Comparison of ENCODE assay signal across 22 cellular contexts in the genomic region with DNA sequence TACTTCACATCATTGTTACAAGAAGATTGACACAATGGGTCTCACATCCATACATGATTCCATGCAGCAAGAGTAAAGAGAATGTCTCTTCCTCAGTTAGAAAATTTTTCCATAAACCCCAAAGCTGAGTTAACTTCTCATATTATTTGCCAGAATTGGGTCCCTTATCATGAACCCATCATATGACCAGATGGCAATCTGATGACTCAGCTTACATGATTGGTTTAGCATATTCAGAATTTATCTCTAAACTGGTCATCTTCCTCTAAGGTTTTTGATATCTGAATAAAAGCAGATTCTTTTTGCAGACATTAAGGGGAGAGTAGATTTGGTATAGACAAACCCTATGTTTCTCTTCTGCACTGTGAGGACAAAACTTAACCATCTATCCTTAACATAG.
A peak's percentile ranks its signal among the peaks of the same experiment; 100 is the strongest.
DNase-seq lines count a peak whose midpoint lies in the region; ATAC-seq and TF ChIP-seq lines count a peak whose summit lies in the region.
"Had no signal": no experiment of that assay in that cellular context is flagged by ENCODE, and none has a peak within 500 bp of the region (broad histone marks: within the 10 kb centered on the region; RNA-seq: fewer than 3 reads in every experiment).

No MANE protein-coding gene starts in this region.

- H3K18ac ChIP-seq in IMR-90 (ENCODE audit: low read depth, low read length), result no peak overlapping the region

- in situ Hi-C loops in IMR-90 (cut with MboI; ENCODE audit: low sequenced_read_pairs), result loop anchor here (10.0 to 25.0 kb wide), 2 partner anchors 749 to 851 kb away; no protein-coding TSS in a partner anchor

- intact Hi-C loops in IMR-90 (cut with micrococcal nuclease), result loop anchor here (10.0 kb wide), 2 partner anchors 269 to 849 kb away; no protein-coding TSS in a partner anchor
- intact Hi-C loops in natural killer cell (cut with micrococcal nuclease), result no loop called here

- H2AK5ac ChIP-seq in IMR-90 (ENCODE audit: low read depth, low read length), result no peak overlapping the region

- no peak for TF ChIP-seq EP300 in SK-N-SH (IDR thresholded peaks at IDR 0.05; ENCODE audit: borderline replicate concordance in 1 of 2, low read depth in 1 of 2, low read length in 1 of 2)

- H3K9me2 ChIP-seq in SK-N-SH, result no peaks in the 10 kb centered on the region

- no peak overlapping the region for H3K4ac ChIP-seq in IMR-90 (ENCODE audit: low read depth, low read length)

- H3K14ac ChIP-seq in IMR-90 (replicated peaks; ENCODE audit: low read depth, low read length), result no peak overlapping the region; the same call in 1 of the 2 replicates

- H3K4me2 ChIP-seq in SK-N-SH (no peak overlapping the region), IMR-90 (ENCODE audit: low read depth, low read length) (no peak overlapping the region)
- H3K4me2 ChIP-seq: BLaER1 treated with 17β-estradiol and CSF1 and Interleukin-3, amounts not matched to agents 10 nM and 100 nM; GM23338 had no signal

- no peaks in the 10 kb centered on the region for H3K27me3 ChIP-seq in SK-N-SH (ENCODE audit: insufficient read depth)
- no peaks in the 10 kb centered on the region for H3K27me3 ChIP-seq in IMR-90 (ENCODE audit: control insufficient read depth, insufficient read depth, low read length)
- H3K27me3 ChIP-seq: BE2C; BLaER1 treated with 17β-estradiol and CSF1 and Interleukin-3, amounts not matched to agents 10 nM and 100 nM had no signal

- H4K8ac ChIP-seq in IMR-90 (ENCODE audit: low read depth in 2 of 2, low read length in 2 of 2), result no peak overlapping the region

- H3K27ac ChIP-seq in SK-N-SH (ENCODE audit: low read depth in 2 of 2, low read length in 1 of 2) (no peak overlapping the region), IMR-90 (ENCODE audit: insufficient read depth, low read length) (no peak overlapping the region)
- H3K27ac ChIP-seq: 22Rv1; BLaER1 treated with 17β-estradiol and CSF1 and Interleukin-3, amounts not matched to agents 10 nM and 100 nM had no signal

- dilution Hi-C loops in IMR-90 (cut with HindIII; ENCODE audit: low sequenced_read_pairs, unreplicated experiment), result no loop called here

- CTCF ChIA-PET in SK-N-SH (lab: Yijun Ruan, JAX), result no interaction called here
- CTCF ChIA-PET in IMR-90 (lab: Yijun Ruan, JAX), result interaction anchor here (0.7 kb wide), 1 partner anchor 219 kb away, joined by 6 read pairs; no protein-coding TSS in a partner anchor

- H3K36me3 ChIP-seq in SK-N-SH (replicated peaks in 1 of 2; ENCODE audit: control insufficient read depth in 1 of 2, insufficient read depth in 2 of 2, low read length in 1 of 2) (no peaks in the 10 kb centered on the region), IMR-90 (ENCODE audit: control insufficient read depth, insufficient read depth, low read length) (no peaks in the 10 kb centered on the region)
- H3K36me3 ChIP-seq: BE2C; BLaER1 treated with 17β-estradiol and CSF1 and Interleukin-3, amounts not matched to agents 10 nM and 100 nM had no signal

- no peak overlapping the region for H3K27ac Mint-ChIP-seq in natural killer cell
- H3K27ac Mint-ChIP-seq: CD14-positive monocyte; CD4-positive, alpha-beta T cell; CD8-positive, alpha-beta memory T cell; GM23338; H9 had no signal

- no TSS peak for BruUV-seq in IMR-90 (replicated peaks; lab: Mats Ljungman, UMichigan)

- H4K20me1 ChIP-seq in SK-N-SH (ENCODE audit: insufficient read depth) (no peaks in the 10 kb centered on the region), IMR-90 (ENCODE audit: insufficient read depth, low read length) (no peaks in the 10 kb centered on the region)
- H4K20me1 ChIP-seq: BLaER1 treated with 17β-estradiol and CSF1 and Interleukin-3, amounts not matched to agents 10 nM and 100 nM had no signal

- no peaks in the 10 kb centered on the region for H3K36me3 Mint-ChIP-seq in natural killer cell
- H3K36me3 Mint-ChIP-seq: CD14-positive monocyte; CD8-positive, alpha-beta memory T cell had no signal

- no peaks in the 10 kb centered on the region for H3K27me3 Mint-ChIP-seq in natural killer cell (ENCODE audit: low read depth in 2 of 2)
- H3K27me3 Mint-ChIP-seq: CD4-positive, alpha-beta T cell had no signal

- H2BK15ac ChIP-seq in IMR-90 (ENCODE audit: low read depth, low read length), result no peak overlapping the region

- no peak overlapping the region for H2BK5ac ChIP-seq in IMR-90 (ENCODE audit: low read depth, low read length, poor library complexity, severe bottlenecking)

- no peak for TF ChIP-seq CTCF in SK-N-SH (IDR thresholded peaks at IDR 0.05)
- no peak for TF ChIP-seq CTCF in IMR-90 (conservative IDR thresholded peaks at IDR 0.05; ENCODE audit: low read depth, low read length)
- TF ChIP-seq CTCF in choroid plexus epithelial cell (conservative IDR thresholded peaks at IDR 0.05; ENCODE audit: low read depth, low read length), result no peak
- no peak for TF ChIP-seq CTCF in natural killer cell (IDR thresholded peaks at IDR 0.05)

- H3F3A ChIP-seq in SK-N-SH (replicated peaks; ENCODE audit: insufficient read depth), result no peaks in the 10 kb centered on the region

- no peak overlapping the region for H3K4me3 ChIP-seq in SK-N-SH (ENCODE audit: low read depth in 2 of 2, low read length in 1 of 2)
- H3K4me3 ChIP-seq in IMR-90 (ENCODE audit: insufficient read depth, low read depth, low read length), result no peak overlapping the region
- H3K4me3 ChIP-seq in choroid plexus epithelial cell (ENCODE audit: low read depth, low read length), result no peak overlapping the region
- H3K4me3 ChIP-seq: BLaER1 treated with 17β-estradiol and CSF1 and Interleukin-3, amounts not matched to agents 10 nM and 100 nM; GM23338 had no signal

- no peak overlapping the region for H3K23ac ChIP-seq in IMR-90 (ENCODE audit: low read depth, low read length)

- peaks cover 2 to 5% of the 10 kb centered on the region in 2 donors for H3K9me3 Mint-ChIP-seq in natural killer cell
- H3K9me3 Mint-ChIP-seq: CD14-positive monocyte; CD8-positive, alpha-beta memory T cell; GM23338; H9 had no signal

- ATAC-seq in SK-N-SH treated with all-trans-retinoic acid at 6 μM for 48 hours (no peak), IMR-90 (ENCODE audit: low read depth) (no peak), left lobe of liver (no peak), natural killer cell (no peak)
- ATAC-seq: GM23338, HCT116 had no signal

- no peak overlapping the region for H4K91ac ChIP-seq in IMR-90 (ENCODE audit: insufficient read depth, low read depth, low read length)

- no peak for TF ChIP-seq RAD21 in SK-N-SH (IDR thresholded peaks at IDR 0.05; ENCODE audit: low read length)
- no peak for TF ChIP-seq RAD21 in IMR-90 (IDR thresholded peaks at IDR 0.05; ENCODE audit: low read length)

- H4K5ac ChIP-seq in IMR-90 (ENCODE audit: low read depth, low read length), result no peak overlapping the region

- no peaks in the 10 kb centered on the region for H3K79me1 ChIP-seq in IMR-90 (ENCODE audit: low read depth in 1 of 2, low read length in 2 of 2)

- H3K9me3 ChIP-seq in SK-N-SH (no peaks in the 10 kb centered on the region), IMR-90 (ENCODE audit: control insufficient read depth, insufficient read depth, low read length) (no peaks in the 10 kb centered on the region)
- H3K9me3 ChIP-seq: BE2C; BLaER1 treated with 17β-estradiol and CSF1 and Interleukin-3, amounts not matched to agents 10 nM and 100 nM had no signal

- H2AFZ ChIP-seq in SK-N-SH (ENCODE audit: low read depth) (no peak overlapping the region), IMR-90 (replicated peaks; ENCODE audit: low read length, poor library complexity) (no peak overlapping the region)
- H2AFZ ChIP-seq: GM23338 had no signal

- no peak for TF ChIP-seq POLR2A in IMR-90 (IDR thresholded peaks at IDR 0.05; ENCODE audit: low read depth, low read length)

- no peaks in the 10 kb centered on the region for H3K9me1 ChIP-seq in IMR-90 (ENCODE audit: insufficient read depth, low read length)

- no peak overlapping the region for H2BK20ac ChIP-seq in IMR-90 (ENCODE audit: low read depth, low read length)

- H2AK9ac ChIP-seq in IMR-90 (replicated peaks; ENCODE audit: low read depth, low read length, poor library complexity), result no peak overlapping the region

- no peak overlapping the region for H2BK120ac ChIP-seq in IMR-90 (ENCODE audit: low read depth, low read length)

- H3K4me1 Mint-ChIP-seq in natural killer cell, result no peaks in the 10 kb centered on the region
- H3K4me1 Mint-ChIP-seq: CD14-positive monocyte; CD8-positive, alpha-beta memory T cell had no signal

- no peak overlapping the region for H3K4me3 Mint-ChIP-seq in natural killer cell
- H3K4me3 Mint-ChIP-seq: CD14-positive monocyte; CD4-positive, alpha-beta T cell; CD8-positive, alpha-beta memory T cell; GM23338; H9 had no signal

- H3K79me2 ChIP-seq in SK-N-SH (ENCODE audit: insufficient read depth), result no peaks in the 10 kb centered on the region

- H3K56ac ChIP-seq in IMR-90 (ENCODE audit: extremely low read depth, insufficient read depth, low read length), result no peak overlapping the region

- H3K4me1 ChIP-seq in SK-N-SH (ENCODE audit: control insufficient read depth in 1 of 2, insufficient read depth in 2 of 2, low read depth in 1 of 2, low read length in 1 of 2), result no peaks in the 10 kb centered on the region
- H3K4me1 ChIP-seq in IMR-90 (ENCODE audit: control insufficient read depth, insufficient read depth, low read length), result no peaks in the 10 kb centered on the region
- H3K4me1 ChIP-seq: BLaER1 treated with 17β-estradiol and CSF1 and Interleukin-3, amounts not matched to agents 10 nM and 100 nM had no signal

- DNase-seq in SK-N-SH (no peak), IMR-90 (no peak), choroid plexus epithelial cell (ENCODE audit: low read depth) (peak; percentile 9), iris pigment epithelial cell (ENCODE audit: low read depth) (peak; percentile 8), left lobe of liver (ENCODE audit: low spot score) (no peak), natural killer cell (no peak), anterior cingulate cortex (lab: John Stamatoyannopoulos, UW) (no peak)
- DNase-seq: ACHN; AML-193; BE2C; CD4-positive, alpha-beta T cell; CD8-positive, alpha-beta memory T cell; DMS 273 treated with DMSO at 0.1 percent for 48 hours; DMS79; GF-D8; H9 had no signal

- H3K9ac ChIP-seq in SK-N-SH (no peak overlapping the region), IMR-90 (ENCODE audit: low read depth, low read length) (no peak overlapping the region)
- H3K9ac ChIP-seq: BLaER1 treated with 17β-estradiol and CSF1 and Interleukin-3, amounts not matched to agents 10 nM and 100 nM had no signal

- POLR2A ChIA-PET in SK-N-SH (lab: Yijun Ruan, JAX) (no interaction called here), IMR-90 (lab: Charles Lee; ENCODE audit: unreplicated experiment) (no interaction called here)

TF ChIP-seq in SK-N-SH, 30 proteins besides CTCF, POLR2A, EP300 and RAD21 (continues in another document):
- TF ChIP-seq YY1 (IDR thresholded peaks at IDR 0.05; ENCODE audit: low read depth) (no peak), SIN3A (IDR thresholded peaks at IDR 0.05; ENCODE audit: borderline replicate concordance, low read depth, low read length) (no peak)

TF ChIP-seq in SK-N-SH treated with all-trans-retinoic acid at 6 μM for 48 hours, 23 proteins besides CTCF, POLR2A, EP300 and RAD21 (continues in another document):
- TF ChIP-seq ZFP30 (CRISPR knock-in tag; IDR thresholded peaks at IDR 0.05), result no peak

TF ChIP-seq in IMR-90, 13 proteins besides CTCF, POLR2A, EP300 and RAD21:
- TF ChIP-seq MAFK (IDR thresholded peaks at IDR 0.05; ENCODE audit: low read depth, low read length) (peak; percentile 74), NFE2L2 (IDR thresholded peaks at IDR 0.05; ENCODE audit: low read depth, low read length) (no peak)

Comparison
In these comparisons a context has a peak if more than half of its experiments do, and no peak if none do; other contexts are left out.
1. DNase-seq: peak in choroid plexus epithelial cell (single experiment) and iris pigment epithelial cell (single experiment); none in SK-N-SH (single experiment), IMR-90 (single experiment), left lobe of liver (single experiment), natural killer cell (single experiment) and anterior cingulate cortex (0 of 58).